ENCODE assay signal across 19 cellular contexts in the genomic region with DNA sequence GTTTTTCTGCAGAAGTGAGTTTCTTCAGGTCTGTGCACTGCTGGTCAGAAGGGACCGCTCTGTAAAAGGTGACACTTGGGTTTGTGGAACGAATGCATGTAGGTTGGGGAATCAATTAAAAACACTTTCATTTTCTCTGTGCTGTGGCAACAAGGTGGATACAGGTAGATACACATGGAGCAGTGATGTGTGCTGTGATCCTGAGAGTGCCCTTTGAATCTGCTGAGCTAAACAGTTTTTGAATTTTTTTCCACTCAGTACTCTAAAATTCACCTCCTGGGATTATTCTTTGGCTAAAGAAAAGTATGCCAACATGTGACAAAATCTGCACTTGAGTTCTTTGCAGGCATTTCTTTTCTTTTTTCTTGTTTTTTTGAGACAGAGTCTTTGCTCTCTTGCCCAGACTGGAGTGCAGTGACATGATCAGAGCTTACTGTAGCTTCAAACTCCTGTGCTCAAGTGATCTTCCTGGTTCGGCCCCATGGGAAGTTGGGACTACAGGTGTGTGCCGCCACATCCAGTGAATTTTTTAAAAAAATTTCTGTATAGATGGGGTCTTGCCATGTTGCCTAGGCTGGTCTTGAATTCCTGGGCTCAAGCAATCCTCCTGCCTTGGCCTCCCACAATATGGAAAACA.
"Had no signal": no experiment of that assay in that cellular context is flagged by ENCODE, and none has a peak within 500 bp of the region (broad histone marks: within the 10 kb centered on the region; RNA-seq: fewer than 3 reads in every experiment).

No MANE protein-coding gene starts in this region.

- H3K27me3 Mint-ChIP-seq: dendritic cell treated with granulocyte-macrophage colony-stimulating factor and Interleukin-4, amounts not matched to agents 40 ng/mL and 50 ng/mL, for 4 days; naive B cell; stimulated activated memory B cell treated with anti-CD40 and anti-IgM and Interleukin-4, amounts not matched to agents 10 μg/mL and 1 μg/mL and 100 μg/mL, for 72 hours; stimulated activated naive CD8-positive, alpha-beta T cell treated with anti-CD3 and anti-CD28 coated beads, Interleukin-15, Interleukin-2, amounts not matched to agents 100 ng/mL and 50 ng/mL, for 24 hours had no signal

- H3K36me3 ChIP-seq: heart right ventricle, right lobe of liver had no signal

- ATAC-seq: heart right ventricle; left colon; psoas muscle; stimulated activated memory B cell treated with anti-CD40 and anti-IgM and Interleukin-4, amounts not matched to agents 10 μg/mL and 1 μg/mL and 100 μg/mL, for 72 hours had no signal

- H3K27ac Mint-ChIP-seq: dendritic cell treated with granulocyte-macrophage colony-stimulating factor and Interleukin-4, amounts not matched to agents 40 ng/mL and 50 ng/mL, for 4 days; endodermal cell; nephron; stimulated activated memory B cell treated with anti-CD40 and anti-IgM and Interleukin-4, amounts not matched to agents 10 μg/mL and 1 μg/mL and 100 μg/mL, for 72 hours; stimulated activated naive CD8-positive, alpha-beta T cell treated with anti-CD3 and anti-CD28 coated beads, Interleukin-15, Interleukin-2, amounts not matched to agents 100 ng/mL and 50 ng/mL, for 24 hours had no signal

- H3K27ac ChIP-seq: heart right ventricle, psoas muscle, right lobe of liver, tibial nerve had no signal

- H3K9me3 ChIP-seq: heart right ventricle, psoas muscle, right lobe of liver, tibial nerve had no signal

- H3K27me3 ChIP-seq: heart right ventricle, right lobe of liver, tibial nerve had no signal

- H3K4me3 Mint-ChIP-seq: dendritic cell treated with granulocyte-macrophage colony-stimulating factor and Interleukin-4, amounts not matched to agents 40 ng/mL and 50 ng/mL, for 4 days; endodermal cell; naive B cell; nephron; stimulated activated memory B cell treated with anti-CD40 and anti-IgM and Interleukin-4, amounts not matched to agents 10 μg/mL and 1 μg/mL and 100 μg/mL, for 72 hours; stimulated activated naive CD8-positive, alpha-beta T cell treated with anti-CD3 and anti-CD28 coated beads, Interleukin-15, Interleukin-2, amounts not matched to agents 100 ng/mL and 50 ng/mL, for 24 hours had no signal

- FAIRE-seq: colon, frontal cortex had no signal

- DNase-seq: cerebellar nuclear complex; endodermal cell; heart right ventricle; left colon; mesendoderm; naive B cell; occipital lobe; psoas muscle; retina; right lobe of liver; stimulated activated CD4-positive, alpha-beta T cell treated with anti-CD3 and anti-CD28 coated beads, Interleukin-4, amount 100 ng/mL, for 1 hour; stimulated activated CD8-positive, alpha-beta memory T cell treated with anti-CD3 and anti-CD28 coated beads, Interleukin-4, amount 100 ng/mL, for 48 hours had no signal

- H3K9me3 Mint-ChIP-seq: dendritic cell treated with granulocyte-macrophage colony-stimulating factor and Interleukin-4, amounts not matched to agents 40 ng/mL and 50 ng/mL, for 4 days; endodermal cell; naive B cell; nephron; stimulated activated memory B cell treated with anti-CD40 and anti-IgM and Interleukin-4, amounts not matched to agents 10 μg/mL and 1 μg/mL and 100 μg/mL, for 72 hours; stimulated activated naive CD8-positive, alpha-beta T cell treated with anti-CD3 and anti-CD28 coated beads, Interleukin-15, Interleukin-2, amounts not matched to agents 100 ng/mL and 50 ng/mL, for 24 hours had no signal

- H3K4me1 Mint-ChIP-seq: naive B cell; stimulated activated memory B cell treated with anti-CD40 and anti-IgM and Interleukin-4, amounts not matched to agents 10 μg/mL and 1 μg/mL and 100 μg/mL, for 72 hours had no signal

- H3K4me1 ChIP-seq: psoas muscle, right lobe of liver, tibial nerve had no signal

- H3K4me3 ChIP-seq: heart right ventricle, psoas muscle, right lobe of liver, tibial nerve had no signal
